8 cellular contexts compared by ENCODE assay signal in genomic region chr3:113606539-113607218, GRCh38.
DNase-seq lines count a peak whose midpoint lies in the region; ATAC-seq, FAIRE-seq and TF ChIP-seq lines count a peak whose summit lies in the region.

No MANE protein-coding gene starts in this region.

- H3K9me3 ChIP-seq in prostate gland = no peaks in the 10 kb centered on the region

- H3K27me3 ChIP-seq in prostate gland (replicated peaks; ENCODE audit: insufficient read depth) = no peaks in the 10 kb centered on the region

- H3K4me3 ChIP-seq in GM12865 (ENCODE audit: low read depth, low read length) (no peak overlapping the region), prostate gland (no peak overlapping the region)

- peak; percentile 98 for ATAC-seq in GM21717 (IDR thresholded peaks at IDR 0.05; ENCODE audit: unreplicated experiment)
- peak; percentile 99 for ATAC-seq in stimulated activated naive CD8-positive, alpha-beta T cell treated with anti-CD3 and anti-CD28 coated beads, Interleukin-15, amount 100 ng/mL, for 72 hours

- no peaks in the 10 kb centered on the region for H3K27me3 Mint-ChIP-seq in activated naive CD4-positive, alpha-beta T cell treated with anti-CD3 and anti-CD28 coated beads, Interleukin-2, amount 10 ng/mL, durations not matched to agents 7 days and 5 days
- H3K27me3 Mint-ChIP-seq in stimulated activated naive CD8-positive, alpha-beta T cell treated with anti-CD3 and anti-CD28 coated beads, Interleukin-15, amount 100 ng/mL, for 72 hours = no peaks in the 10 kb centered on the region

- no peaks in the 10 kb centered on the region for H3K4me1 ChIP-seq in prostate gland (replicated peaks)

- TF ChIP-seq POLR2A in prostate gland (IDR thresholded peaks at IDR 0.05) = no peak

- H3K27ac Mint-ChIP-seq in activated naive CD4-positive, alpha-beta T cell treated with anti-CD3 and anti-CD28 coated beads, Interleukin-2, amount 10 ng/mL, durations not matched to agents 7 days and 5 days = peak overlapping the region; percentile 50
- peak overlapping the region in 1 of 2 donors; percentile 25 for H3K27ac Mint-ChIP-seq in stimulated activated naive CD8-positive, alpha-beta T cell treated with anti-CD3 and anti-CD28 coated beads, Interleukin-15, amount 100 ng/mL, for 72 hours

- CTCF ChIA-PET in activated naive CD4-positive, alpha-beta T cell treated with anti-CD3 and anti-CD28 coated beads, Interleukin-2, amount 10 ng/mL, durations not matched to agents 7 days and 5 days (lab: Charles Lee) = interaction anchor here (0.9 to 3.1 kb wide), 3 partner anchors 9 to 29 kb away, joined by 3 to 14 read pairs (median 6); no protein-coding TSS in a partner anchor

- H3K4me1 Mint-ChIP-seq in activated naive CD4-positive, alpha-beta T cell treated with anti-CD3 and anti-CD28 coated beads, Interleukin-2, amount 10 ng/mL, durations not matched to agents 7 days and 5 days = peaks cover 28% of the 10 kb centered on the region
- H3K4me1 Mint-ChIP-seq in stimulated activated naive CD8-positive, alpha-beta T cell treated with anti-CD3 and anti-CD28 coated beads, Interleukin-15, amount 100 ng/mL, for 72 hours = peaks cover 31% of the 10 kb centered on the region

- peak overlapping the region; percentile 2 for H3K4me3 Mint-ChIP-seq in activated naive CD4-positive, alpha-beta T cell treated with anti-CD3 and anti-CD28 coated beads, Interleukin-2, amount 10 ng/mL, durations not matched to agents 7 days and 5 days
- peak overlapping the region; percentile 25 to 51 for H3K4me3 Mint-ChIP-seq in stimulated activated naive CD8-positive, alpha-beta T cell treated with anti-CD3 and anti-CD28 coated beads, Interleukin-15, amount 100 ng/mL, for 72 hours

- H3K9me3 Mint-ChIP-seq in activated naive CD4-positive, alpha-beta T cell treated with anti-CD3 and anti-CD28 coated beads, Interleukin-2, amount 10 ng/mL, durations not matched to agents 7 days and 5 days = no peaks in the 10 kb centered on the region
- no peaks in the 10 kb centered on the region for H3K9me3 Mint-ChIP-seq in stimulated activated naive CD8-positive, alpha-beta T cell treated with anti-CD3 and anti-CD28 coated beads, Interleukin-15, amount 100 ng/mL, for 72 hours

- DNase-seq in GM12865 (ENCODE audit: low read depth) (peak; percentile 90), KBM-7 (peak; percentile 95), NCI-H1092 (lab: John Stamatoyannopoulos, UW) (no peak), HTR-8/SVneo (ENCODE audit: insufficient read length, low spot score) (no peak), prostate gland (ENCODE audit: low spot score) (no peak)
- peak; percentile 70 for DNase-seq in activated naive CD4-positive, alpha-beta T cell treated with anti-CD3 and anti-CD28 coated beads, Interleukin-2, amount 10 ng/mL, durations not matched to agents 7 days and 5 days
- peak; percentile 45 to 63 for DNase-seq in stimulated activated naive CD8-positive, alpha-beta T cell treated with anti-CD3 and anti-CD28 coated beads, Interleukin-15, amount 100 ng/mL, for 72 hours

- peaks cover 52% of the 10 kb centered on the region for H3K36me3 Mint-ChIP-seq in activated naive CD4-positive, alpha-beta T cell treated with anti-CD3 and anti-CD28 coated beads, Interleukin-2, amount 10 ng/mL, durations not matched to agents 7 days and 5 days

- in situ Hi-C loops in KBM-7 (cut with MboI; ENCODE audit: low pct_unique_long_range_greater_than_20kb, low sequenced_read_pairs) = no loop called here

- 53% methylated on average over 8 of the region's 8 CpGs for WGBS in prostate gland

- TF ChIP-seq CTCF in GM12865 (IDR thresholded peaks at IDR 0.05; ENCODE audit: insufficient read depth, low read depth, low read length, missing control alignments) (no peak), prostate gland (IDR thresholded peaks at IDR 0.05) (no peak)

- intact Hi-C loops in prostate gland (cut with DNase I) = no loop called here

- FAIRE-seq in HTR-8/SVneo (lab: Jason Lieb, UNC) = no peak

- no peak overlapping the region for H3K27ac ChIP-seq in prostate gland

- H3K36me3 ChIP-seq in prostate gland = no peaks in the 10 kb centered on the region

Comparison
In these comparisons a context has a peak if more than half of its experiments do, and no peak if none do; other contexts are left out.
1. DNase-seq: peak in GM12865 (single experiment), KBM-7 (single experiment), activated naive CD4-positive, alpha-beta T cell treated with anti-CD3 and anti-CD28 coated beads, Interleukin-2, amount 10 ng/mL, durations not matched to agents 7 days and 5 days (single experiment) and stimulated activated naive CD8-positive, alpha-beta T cell treated with anti-CD3 and anti-CD28 coated beads, Interleukin-15, amount 100 ng/mL, for 72 hours (2 of 2); none in NCI-H1092 (single experiment), HTR-8/SVneo (single experiment) and prostate gland (single experiment).